In genomic region chr12:122078141-122079037, GRCh38 we compare ENCODE assay signal across 8 cellular contexts. TPM values are rescaled to one million over a fixed set of nuclear protein-coding genes. Genes with fewer than 3 reads are reported as not detected.
DNase-seq lines count a peak whose midpoint lies in the region; ATAC-seq and TF ChIP-seq lines count a peak whose summit lies in the region.

Gene MLXIP (plus strand): TSS chr12:122078756. CDS start chr12:122078854, 98 bp downstream.

- H4K20me1 ChIP-seq in DOHH2 (ENCODE audit: control insufficient read depth, insufficient read depth, low read depth, low read length) = peaks cover 30% of the 10 kb centered on the region
- H4K20me1 ChIP-seq in GM23338 (replicated peaks; ENCODE audit: insufficient read depth) = peaks cover 17% of the 10 kb centered on the region; the same call in 1 of the 2 replicates

- peaks cover 21% of the 10 kb centered on the region for H3K27me3 Mint-ChIP-seq in GM23338 (ENCODE audit: insufficient read depth, low read depth, poor library complexity)
- peaks cover 2% of the 10 kb centered on the region for H3K27me3 Mint-ChIP-seq in activated T-helper 2 cell treated with anti-CD3 and anti-CD28 coated beads, Interferon-gamma antibody, Interleukin-2, Interleukin-4, amounts not matched to agents 10 μg/mL and 5 μg/mL and 100 μg/mL, durations not matched to agents 14 hours and 24 hours and 36 hours (ENCODE audit: low read depth)
- H3K27me3 Mint-ChIP-seq in nephron (ENCODE audit: low read depth) = peaks cover 4% of the 10 kb centered on the region
- H3K27me3 Mint-ChIP-seq in stimulated activated naive CD8-positive, alpha-beta T cell treated with anti-CD3 and anti-CD28 coated beads, Interleukin-15, amount 100 ng/mL, for 72 hours = no peaks in the 10 kb centered on the region

- H3K4me1 Mint-ChIP-seq in GM23338 = peaks cover 25% of the 10 kb centered on the region
- peaks cover 37% of the 10 kb centered on the region for H3K4me1 Mint-ChIP-seq in activated T-helper 2 cell treated with anti-CD3 and anti-CD28 coated beads, Interferon-gamma antibody, Interleukin-2, Interleukin-4, amounts not matched to agents 10 μg/mL and 5 μg/mL and 100 μg/mL, durations not matched to agents 14 hours and 24 hours and 36 hours (ENCODE audit: low read depth)
- peaks cover 37% of the 10 kb centered on the region for H3K4me1 Mint-ChIP-seq in nephron
- peaks cover 30% of the 10 kb centered on the region for H3K4me1 Mint-ChIP-seq in stimulated activated naive CD8-positive, alpha-beta T cell treated with anti-CD3 and anti-CD28 coated beads, Interleukin-15, amount 100 ng/mL, for 72 hours

- peak within 1 kb of the TSS; percentile 99 for H2AFZ ChIP-seq in GM23338

- H3K4me3 Mint-ChIP-seq in GM23338 = peak within 1 kb of the TSS; percentile 83
- H3K4me3 Mint-ChIP-seq in activated T-helper 2 cell treated with anti-CD3 and anti-CD28 coated beads, Interferon-gamma antibody, Interleukin-2, Interleukin-4, amounts not matched to agents 10 μg/mL and 5 μg/mL and 100 μg/mL, durations not matched to agents 14 hours and 24 hours and 36 hours (ENCODE audit: low read depth) = peak within 1 kb of the TSS; percentile 86
- H3K4me3 Mint-ChIP-seq in nephron = peak within 1 kb of the TSS; percentile 86 to 92 (median 88)
- peak within 1 kb of the TSS; percentile 89 to 90 for H3K4me3 Mint-ChIP-seq in stimulated activated naive CD8-positive, alpha-beta T cell treated with anti-CD3 and anti-CD28 coated beads, Interleukin-15, amount 100 ng/mL, for 72 hours

- peak within 1 kb of the TSS; percentile 93 for H3K4me3 ChIP-seq in DOHH2 (ENCODE audit: low read length)
- peak within 1 kb of the TSS; percentile 72 for H3K4me3 ChIP-seq in GM23338
- H3K4me3 ChIP-seq in LNCaP clone FGC (ENCODE audit: low read depth, low read length) = peak within 1 kb of the TSS; percentile 77
- H3K4me3 ChIP-seq in RWPE2 (ENCODE audit: severe bottlenecking) = peak within 1 kb of the TSS; percentile 92

- H3K9me2 ChIP-seq in DOHH2 (replicated peaks; ENCODE audit: control insufficient read depth, low read length) = no peaks in the 10 kb centered on the region
- H3K9me2 ChIP-seq in GM23338 (ENCODE audit: insufficient read depth) = no peaks in the 10 kb centered on the region

- TF ChIP-seq CTCF in DOHH2 (IDR thresholded peaks at IDR 0.05; ENCODE audit: low read depth, low read length, poor library complexity, severe bottlenecking) (no peak), GM23338 (conservative IDR thresholded peaks at IDR 0.05; ENCODE audit: low read depth in 2 of 2) (no peak), LNCaP clone FGC (IDR thresholded peaks at IDR 0.05; ENCODE audit: control insufficient read depth, extremely low read depth, insufficient read depth) (no peak), RWPE2 (IDR thresholded peaks at IDR 0.05; ENCODE audit: poor library complexity, severe bottlenecking) (no peak), nephron (IDR thresholded peaks at IDR 0.05; ENCODE audit: unreplicated experiment in 3 of 3) (no peak)

- H3K4me2 ChIP-seq in DOHH2 (ENCODE audit: low read length) (peak within 1 kb of the TSS; percentile 99), GM23338 (peak within 1 kb of the TSS; percentile 88)

- H3F3A ChIP-seq in DOHH2 (ENCODE audit: control insufficient read depth, insufficient read depth) (peaks cover 10% of the 10 kb centered on the region), GM23338 (replicated peaks; ENCODE audit: low read depth) (0 out of 2 replicates have a peak, but pooled peaks cover 3% of the 10 kb centered on the region)

- H3K9me3 Mint-ChIP-seq in GM23338 = no peaks in the 10 kb centered on the region; the same call in 2 of the 3 replicates
- H3K9me3 Mint-ChIP-seq in activated T-helper 2 cell treated with anti-CD3 and anti-CD28 coated beads, Interferon-gamma antibody, Interleukin-2, Interleukin-4, amounts not matched to agents 10 μg/mL and 5 μg/mL and 100 μg/mL, durations not matched to agents 14 hours and 24 hours and 36 hours = no peaks in the 10 kb centered on the region
- H3K9me3 Mint-ChIP-seq in nephron = no peaks in the 10 kb centered on the region
- H3K9me3 Mint-ChIP-seq in stimulated activated naive CD8-positive, alpha-beta T cell treated with anti-CD3 and anti-CD28 coated beads, Interleukin-15, amount 100 ng/mL, for 72 hours = no peaks in the 10 kb centered on the region

- H3K4me1 ChIP-seq in DOHH2 (ENCODE audit: control insufficient read depth, low read length) (peaks cover 55% of the 10 kb centered on the region), GM23338 (ENCODE audit: insufficient read depth) (peaks cover 26% of the 10 kb centered on the region; the same call in 1 of the 2 replicates), RWPE2 (ENCODE audit: insufficient read depth, poor library complexity, severe bottlenecking) (peaks cover 19% of the 10 kb centered on the region)

- H3K79me2 ChIP-seq in DOHH2 (ENCODE audit: control insufficient read depth, low read length) (peaks cover 46% of the 10 kb centered on the region), GM23338 (replicated peaks; ENCODE audit: insufficient read depth) (peaks cover 34% of the 10 kb centered on the region)

- peak; percentile 74 for ATAC-seq in GM23338
- ATAC-seq in RWPE2 (ENCODE audit: low read depth) = peak; percentile 50
- ATAC-seq in stimulated activated naive CD8-positive, alpha-beta T cell treated with anti-CD3 and anti-CD28 coated beads, Interleukin-15, amount 100 ng/mL, for 72 hours = peak; percentile 83

- DNase-seq in GM23338 (ENCODE audit: low spot score) (peak; percentile 97), LNCaP clone FGC (ENCODE audit: low read depth) (no peak), RWPE2 (ENCODE audit: low spot score) (peak; percentile 88), fibroblast of peridontal ligament (ENCODE audit: extremely low read depth) (peak; percentile 87)
- DNase-seq in activated T-helper 2 cell treated with anti-CD3 and anti-CD28 coated beads, Interferon-gamma antibody, Interleukin-2, Interleukin-4, amounts not matched to agents 10 μg/mL and 5 μg/mL and 100 μg/mL, durations not matched to agents 14 hours and 24 hours and 36 hours (ENCODE audit: low spot score) = peak; percentile 87
- DNase-seq in stimulated activated naive CD8-positive, alpha-beta T cell treated with anti-CD3 and anti-CD28 coated beads, Interleukin-15, amount 100 ng/mL, for 72 hours = peak; percentile 88 to 90

- peaks cover 19% of the 10 kb centered on the region for H3K36me3 ChIP-seq in DOHH2 (ENCODE audit: control insufficient read depth, low read length)
- H3K36me3 ChIP-seq in GM23338 (ENCODE audit: insufficient read depth) = no peaks in the 10 kb centered on the region
- peaks cover 14% of the 10 kb centered on the region for H3K36me3 ChIP-seq in RWPE2 (ENCODE audit: low read depth)

- intact Hi-C loops in activated T-helper 2 cell treated with anti-CD3 and anti-CD28 coated beads, Interferon-gamma antibody, Interleukin-2, Interleukin-4, amounts not matched to agents 10 μg/mL and 5 μg/mL and 100 μg/mL, durations not matched to agents 14 hours and 24 hours and 36 hours (cut with micrococcal nuclease) = loop anchor here (2.0 kb wide), 2 partner anchors 30 to 88 kb away; no protein-coding TSS in a partner anchor

- H3K27ac Mint-ChIP-seq in GM23338 (no peak within 1 kb of the TSS), nephron (peak within 1 kb of the TSS; percentile 87 to 91 (median 89))
- H3K27ac Mint-ChIP-seq in activated T-helper 2 cell treated with anti-CD3 and anti-CD28 coated beads, Interferon-gamma antibody, Interleukin-2, Interleukin-4, amounts not matched to agents 10 μg/mL and 5 μg/mL and 100 μg/mL, durations not matched to agents 14 hours and 24 hours and 36 hours = peak within 1 kb of the TSS; percentile 74
- H3K27ac Mint-ChIP-seq in stimulated activated naive CD8-positive, alpha-beta T cell treated with anti-CD3 and anti-CD28 coated beads, Interleukin-15, amount 100 ng/mL, for 72 hours = peak within 1 kb of the TSS; percentile 84 to 95

- no peaks in the 10 kb centered on the region for H3K36me3 Mint-ChIP-seq in GM23338 (ENCODE audit: low read depth)
- peaks cover 11% of the 10 kb centered on the region for H3K36me3 Mint-ChIP-seq in activated T-helper 2 cell treated with anti-CD3 and anti-CD28 coated beads, Interferon-gamma antibody, Interleukin-2, Interleukin-4, amounts not matched to agents 10 μg/mL and 5 μg/mL and 100 μg/mL, durations not matched to agents 14 hours and 24 hours and 36 hours (ENCODE audit: low read depth)
- peaks cover 6% of the 10 kb centered on the region for H3K36me3 Mint-ChIP-seq in nephron (ENCODE audit: low read depth)

- H3K9me3 ChIP-seq in DOHH2 (ENCODE audit: control insufficient read depth, insufficient read depth, low read length) = no peaks in the 10 kb centered on the region
- H3K9me3 ChIP-seq in RWPE2 (ENCODE audit: severe bottlenecking) = no peaks in the 10 kb centered on the region

- H3K27me3 ChIP-seq in DOHH2 (ENCODE audit: control insufficient read depth, low read length) (no peaks in the 10 kb centered on the region), GM23338 (ENCODE audit: insufficient read depth) (peaks cover 21% of the 10 kb centered on the region), RWPE2 (ENCODE audit: insufficient read depth, poor library complexity, severe bottlenecking) (no peaks in the 10 kb centered on the region)

- H3K27ac ChIP-seq in DOHH2 (ENCODE audit: low read depth, low read length) = peak within 1 kb of the TSS; percentile 6; the same call in 1 of the 2 replicates
- no peak within 1 kb of the TSS for H3K27ac ChIP-seq in GM23338 (ENCODE audit: low read depth)
- peak within 1 kb of the TSS; percentile 93 for H3K27ac ChIP-seq in RWPE2 (ENCODE audit: poor library complexity, severe bottlenecking)

TF ChIP-seq in GM23338, 12 proteins besides CTCF, POLR2A, EP300 and RAD21 (continues in another document):
- TF ChIP-seq ZNF114 (CRISPR knock-in tag; IDR thresholded peaks at IDR 0.05) (no peak), CREB1 (CRISPR knock-in tag; IDR thresholded peaks at IDR 0.05; ENCODE audit: low read depth) (peak; percentile 94), STAT1 (IDR thresholded peaks at IDR 0.05; ENCODE audit: unreplicated experiment) (no peak), POLR2AphosphoS5 (IDR thresholded peaks at IDR 0.05; ENCODE audit: low read depth) (peak; percentile 66), NANOG (IDR thresholded peaks at IDR 0.05; ENCODE audit: borderline replicate concordance) (no peak), EZH2phosphoT487 (IDR thresholded peaks at IDR 0.05; ENCODE audit: unreplicated experiment) (no peak)

RNA-seq across cellular contexts. Expression of gene MLXIP, which starts in this region (rescaled TPM):
- total RNA-seq in GM23338 (2014; rRNA removed; shearing (Covaris generic)) = 20.5 and 23.0 TPM in 2 replicates
- 16.2 and 21.0 TPM in 2 replicates for polyA plus RNA-seq in GM23338 (2016; fragmentation: Nextera tagmentation; extraction: Ambion mirVana)
- 36.7 and 41.4 TPM in 2 replicates for total RNA-seq in activated T-helper 2 cell treated with anti-CD3 and anti-CD28 coated beads, Interferon-gamma antibody, Interleukin-2, Interleukin-4, amounts not matched to agents 10 μg/mL and 5 μg/mL and 100 μg/mL, durations not matched to agents 14 hours and 24 hours and 36 hours
